ENCODE assay signal across 1 cellular context in the genomic region with DNA sequence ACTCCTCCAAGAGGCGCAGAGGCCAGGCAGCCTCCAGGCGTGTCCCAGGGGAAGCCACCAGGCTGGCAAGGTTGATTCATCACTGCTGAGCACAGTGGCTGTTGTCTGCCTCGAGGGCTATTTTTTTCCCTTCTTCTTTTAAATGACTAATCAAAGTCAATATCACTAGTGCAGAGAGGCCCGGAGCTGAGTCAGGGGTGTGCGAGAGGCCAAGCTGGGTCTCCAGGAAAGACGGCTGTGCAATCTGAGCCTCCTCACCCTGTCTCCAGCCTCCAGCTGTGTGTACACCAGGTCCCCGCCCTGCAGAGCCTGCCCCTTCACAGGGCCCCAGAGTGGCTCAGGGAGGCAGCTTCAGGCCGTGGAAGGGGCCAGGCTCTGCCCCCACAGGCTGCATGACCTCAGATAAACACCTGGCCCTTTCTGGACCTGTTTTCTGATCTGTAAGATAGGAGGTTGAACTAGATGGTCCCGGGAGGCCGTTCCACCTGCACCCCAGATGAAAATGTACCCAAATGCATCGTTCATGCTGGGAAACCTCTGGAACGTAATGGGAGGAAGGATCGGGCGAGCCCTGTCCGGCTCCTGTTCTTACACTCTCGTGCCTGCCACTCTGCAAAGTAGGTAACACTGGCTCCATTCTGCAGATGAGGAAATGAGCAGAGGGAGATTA.
TF ChIP-seq lines count a peak whose summit lies in the region.

No MANE protein-coding gene starts in this region.

TF ChIP-seq in HepG2, 621 proteins besides CTCF, POLR2A, EP300 and RAD21 (continued from another document and continues in another):
- TF ChIP-seq GRHL1 (CRISPR knock-in tag; conservative IDR thresholded peaks at IDR 0.05) (no peak), ZNF644 (CRISPR knock-in tag; IDR thresholded peaks at IDR 0.05; ENCODE audit: low read depth) (peak; percentile 16; the same call in 1 of the 2 replicates), SIX1 (CRISPR knock-in tag; IDR thresholded peaks at IDR 0.05; ENCODE audit: borderline replicate concordance) (peak; percentile 64; the same call in 1 of the 2 replicates), SRY (CRISPR knock-in tag; IDR thresholded peaks at IDR 0.05) (no peak), POGK (CRISPR knock-in tag; conservative IDR thresholded peaks at IDR 0.05) (peak; percentile 78), ZNF552 (CRISPR knock-in tag; IDR thresholded peaks at IDR 0.05; ENCODE audit: borderline replicate concordance) (no peak), FOXA3 (CRISPR knock-in tag; IDR thresholded peaks at IDR 0.05) (peak; percentile 88), TEAD3 (CRISPR knock-in tag; optimal IDR thresholded peaks at IDR 0.05; ENCODE audit: borderline replicate concordance) (peak; percentile 45), ZFAT (CRISPR knock-in tag; conservative IDR thresholded peaks at IDR 0.05) (no peak), ZNF260 (CRISPR knock-in tag; IDR thresholded peaks at IDR 0.05; ENCODE audit: borderline replicate concordance, low read depth) (no peak), PAWR (CRISPR knock-in tag; IDR thresholded peaks at IDR 0.05; ENCODE audit: borderline replicate concordance) (no peak), YEATS2 (CRISPR knock-in tag; IDR thresholded peaks at IDR 0.05; ENCODE audit: borderline replicate concordance) (peak; percentile 29; the same call in 1 of the 2 replicates), ZNF513 (CRISPR knock-in tag; conservative IDR thresholded peaks at IDR 0.05) (no peak), ZNF335 (CRISPR knock-in tag; IDR thresholded peaks at IDR 0.05) (peak; percentile 68; the same call in 1 of the 2 replicates), SKI (IDR thresholded peaks at IDR 0.05; ENCODE audit: partially characterized antibody) (peak; percentile 92), UBTF (CRISPR knock-in tag; IDR thresholded peaks at IDR 0.05) (peak; percentile 69), EED (CRISPR knock-in tag; IDR thresholded peaks at IDR 0.05) (0 out of 2 replicates have a peak, but pooled peaks have one; percentile 54), ZNF326 (CRISPR knock-in tag; IDR thresholded peaks at IDR 0.05; ENCODE audit: borderline replicate concordance) (no peak), ZNF160 (CRISPR knock-in tag; IDR thresholded peaks at IDR 0.05) (no peak), NONO (IDR thresholded peaks at IDR 0.05) (no peak), NONO (CRISPR knock-in tag; conservative IDR thresholded peaks at IDR 0.05) (no peak), ZNF629 (CRISPR knock-in tag; conservative IDR thresholded peaks at IDR 0.05) (0 out of 2 replicates have a peak, but pooled peaks have one; percentile 4), AGO1 (IDR thresholded peaks at IDR 0.05; ENCODE audit: low read depth, low read length, poor library complexity, severe bottlenecking) (peak; percentile 40), HCFC1 (IDR thresholded peaks at IDR 0.05; ENCODE audit: low read depth, low read length) (no peak), ATM (IDR thresholded peaks at IDR 0.05; ENCODE audit: borderline replicate concordance) (no peak), ZNF562 (CRISPR knock-in tag; IDR thresholded peaks at IDR 0.05; ENCODE audit: borderline replicate concordance) (no peak), MEIS2 (CRISPR knock-in tag; IDR thresholded peaks at IDR 0.05) (0 out of 2 replicates have a peak, but pooled peaks have one; percentile 9), ZNF20 (CRISPR knock-in tag; IDR thresholded peaks at IDR 0.05) (no peak), ZNF253 (CRISPR knock-in tag; IDR thresholded peaks at IDR 0.05; ENCODE audit: borderline replicate concordance) (no peak)
- TF ChIP-seq, protein P1, sequence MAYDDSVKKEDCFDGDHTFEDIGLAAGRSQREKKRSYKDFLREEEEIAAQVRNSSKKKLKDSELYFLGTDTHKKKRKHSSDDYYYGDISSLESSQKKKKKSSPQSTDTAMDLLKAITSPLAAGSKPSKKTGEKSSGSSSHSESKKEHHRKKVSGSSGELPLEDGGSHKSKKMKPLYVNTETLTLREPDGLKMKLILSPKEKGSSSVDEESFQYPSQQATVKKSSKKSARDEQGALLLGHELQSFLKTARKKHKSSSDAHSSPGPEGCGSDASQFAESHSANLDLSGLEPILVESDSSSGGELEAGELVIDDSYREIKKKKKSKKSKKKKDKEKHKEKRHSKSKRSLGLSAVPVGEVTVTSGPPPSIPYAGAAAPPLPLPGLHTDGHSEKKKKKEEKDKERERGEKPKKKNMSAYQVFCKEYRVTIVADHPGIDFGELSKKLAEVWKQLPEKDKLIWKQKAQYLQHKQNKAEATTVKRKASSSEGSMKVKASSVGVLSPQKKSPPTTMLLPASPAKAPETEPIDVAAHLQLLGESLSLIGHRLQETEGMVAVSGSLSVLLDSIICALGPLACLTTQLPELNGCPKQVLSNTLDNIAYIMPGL (CRISPR knock-in tag; IDR thresholded peaks at IDR 0.05; ENCODE audit: borderline replicate concordance in 1 of 2, low read depth in 1 of 2), result peak in 1 of 2 experiments; percentile 64; a peak in 1 of 4 replicates
- TF ChIP-seq, protein P2, sequence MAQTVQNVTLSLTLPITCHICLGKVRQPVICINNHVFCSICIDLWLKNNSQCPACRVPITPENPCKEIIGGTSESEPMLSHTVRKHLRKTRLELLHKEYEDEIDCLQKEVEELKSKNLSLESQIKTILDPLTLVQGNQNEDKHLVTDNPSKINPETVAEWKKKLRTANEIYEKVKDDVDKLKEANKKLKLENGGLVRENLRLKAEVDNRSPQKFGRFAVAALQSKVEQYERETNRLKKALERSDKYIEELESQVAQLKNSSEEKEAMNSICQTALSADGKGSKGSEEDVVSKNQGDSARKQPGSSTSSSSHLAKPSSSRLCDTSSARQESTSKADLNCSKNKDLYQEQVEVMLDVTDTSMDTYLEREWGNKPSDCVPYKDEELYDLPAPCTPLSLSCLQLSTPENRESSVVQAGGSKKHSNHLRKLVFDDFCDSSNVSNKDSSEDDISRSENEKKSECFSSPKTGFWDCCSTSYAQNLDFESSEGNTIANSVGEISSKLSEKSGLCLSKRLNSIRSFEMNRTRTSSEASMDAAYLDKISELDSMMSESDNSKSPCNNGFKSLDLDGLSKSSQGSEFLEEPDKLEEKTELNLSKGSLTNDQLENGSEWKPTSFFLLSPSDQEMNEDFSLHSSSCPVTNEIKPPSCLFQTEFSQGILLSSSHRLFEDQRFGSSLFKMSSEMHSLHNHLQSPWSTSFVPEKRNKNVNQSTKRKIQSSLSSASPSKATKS (CRISPR knock-in tag; IDR thresholded peaks at IDR 0.05), result no peak
- TF ChIP-seq, protein P3, sequence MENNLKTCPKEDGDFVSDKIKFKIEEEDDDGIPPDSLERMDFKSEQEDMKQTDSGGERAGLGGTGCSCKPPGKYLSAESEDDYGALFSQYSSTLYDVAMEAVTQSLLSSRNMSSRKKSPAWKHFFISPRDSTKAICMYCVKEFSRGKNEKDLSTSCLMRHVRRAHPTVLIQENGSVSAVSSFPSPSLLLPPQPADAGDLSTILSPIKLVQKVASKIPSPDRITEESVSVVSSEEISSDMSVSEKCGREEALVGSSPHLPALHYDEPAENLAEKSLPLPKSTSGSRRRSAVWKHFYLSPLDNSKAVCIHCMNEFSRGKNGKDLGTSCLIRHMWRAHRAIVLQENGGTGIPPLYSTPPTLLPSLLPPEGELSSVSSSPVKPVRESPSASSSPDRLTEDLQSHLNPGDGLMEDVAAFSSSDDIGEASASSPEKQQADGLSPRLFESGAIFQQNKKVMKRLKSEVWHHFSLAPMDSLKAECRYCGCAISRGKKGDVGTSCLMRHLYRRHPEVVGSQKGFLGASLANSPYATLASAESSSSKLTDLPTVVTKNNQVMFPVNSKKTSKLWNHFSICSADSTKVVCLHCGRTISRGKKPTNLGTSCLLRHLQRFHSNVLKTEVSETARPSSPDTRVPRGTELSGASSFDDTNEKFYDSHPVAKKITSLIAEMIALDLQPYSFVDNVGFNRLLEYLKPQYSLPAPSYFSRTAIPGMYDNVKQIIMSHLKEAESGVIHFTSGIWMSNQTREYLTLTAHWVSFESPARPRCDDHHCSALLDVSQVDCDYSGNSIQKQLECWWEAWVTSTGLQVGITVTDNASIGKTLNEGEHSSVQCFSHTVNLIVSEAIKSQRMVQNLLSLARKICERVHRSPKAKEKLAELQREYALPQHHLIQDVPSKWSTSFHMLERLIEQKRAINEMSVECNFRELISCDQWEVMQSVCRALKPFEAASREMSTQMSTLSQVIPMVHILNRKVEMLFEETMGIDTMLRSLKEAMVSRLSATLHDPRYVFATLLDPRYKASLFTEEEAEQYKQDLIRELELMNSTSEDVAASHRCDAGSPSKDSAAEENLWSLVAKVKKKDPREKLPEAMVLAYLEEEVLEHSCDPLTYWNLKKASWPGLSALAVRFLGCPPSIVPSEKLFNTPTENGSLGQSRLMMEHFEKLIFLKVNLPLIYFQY (CRISPR knock-in tag; IDR thresholded peaks at IDR 0.05; ENCODE audit: borderline replicate concordance), result peak; percentile 72
- TF ChIP-seq, protein P4, sequence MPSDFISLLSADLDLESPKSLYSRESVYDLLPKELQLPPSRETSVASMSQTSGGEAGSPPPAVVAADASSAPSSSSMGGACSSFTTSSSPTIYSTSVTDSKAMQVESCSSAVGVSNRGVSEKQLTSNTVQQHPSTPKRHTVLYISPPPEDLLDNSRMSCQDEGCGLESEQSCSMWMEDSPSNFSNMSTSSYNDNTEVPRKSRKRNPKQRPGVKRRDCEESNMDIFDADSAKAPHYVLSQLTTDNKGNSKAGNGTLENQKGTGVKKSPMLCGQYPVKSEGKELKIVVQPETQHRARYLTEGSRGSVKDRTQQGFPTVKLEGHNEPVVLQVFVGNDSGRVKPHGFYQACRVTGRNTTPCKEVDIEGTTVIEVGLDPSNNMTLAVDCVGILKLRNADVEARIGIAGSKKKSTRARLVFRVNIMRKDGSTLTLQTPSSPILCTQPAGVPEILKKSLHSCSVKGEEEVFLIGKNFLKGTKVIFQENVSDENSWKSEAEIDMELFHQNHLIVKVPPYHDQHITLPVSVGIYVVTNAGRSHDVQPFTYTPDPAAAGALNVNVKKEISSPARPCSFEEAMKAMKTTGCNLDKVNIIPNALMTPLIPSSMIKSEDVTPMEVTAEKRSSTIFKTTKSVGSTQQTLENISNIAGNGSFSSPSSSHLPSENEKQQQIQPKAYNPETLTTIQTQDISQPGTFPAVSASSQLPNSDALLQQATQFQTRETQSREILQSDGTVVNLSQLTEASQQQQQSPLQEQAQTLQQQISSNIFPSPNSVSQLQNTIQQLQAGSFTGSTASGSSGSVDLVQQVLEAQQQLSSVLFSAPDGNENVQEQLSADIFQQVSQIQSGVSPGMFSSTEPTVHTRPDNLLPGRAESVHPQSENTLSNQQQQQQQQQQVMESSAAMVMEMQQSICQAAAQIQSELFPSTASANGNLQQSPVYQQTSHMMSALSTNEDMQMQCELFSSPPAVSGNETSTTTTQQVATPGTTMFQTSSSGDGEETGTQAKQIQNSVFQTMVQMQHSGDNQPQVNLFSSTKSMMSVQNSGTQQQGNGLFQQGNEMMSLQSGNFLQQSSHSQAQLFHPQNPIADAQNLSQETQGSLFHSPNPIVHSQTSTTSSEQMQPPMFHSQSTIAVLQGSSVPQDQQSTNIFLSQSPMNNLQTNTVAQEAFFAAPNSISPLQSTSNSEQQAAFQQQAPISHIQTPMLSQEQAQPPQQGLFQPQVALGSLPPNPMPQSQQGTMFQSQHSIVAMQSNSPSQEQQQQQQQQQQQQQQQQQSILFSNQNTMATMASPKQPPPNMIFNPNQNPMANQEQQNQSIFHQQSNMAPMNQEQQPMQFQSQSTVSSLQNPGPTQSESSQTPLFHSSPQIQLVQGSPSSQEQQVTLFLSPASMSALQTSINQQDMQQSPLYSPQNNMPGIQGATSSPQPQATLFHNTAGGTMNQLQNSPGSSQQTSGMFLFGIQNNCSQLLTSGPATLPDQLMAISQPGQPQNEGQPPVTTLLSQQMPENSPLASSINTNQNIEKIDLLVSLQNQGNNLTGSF (CRISPR knock-in tag; IDR thresholded peaks at IDR 0.05), result no peak
